ENCODE assay signal across 19 cellular contexts in genomic region chr2:2788076-2788475, GRCh38.
DNase-seq lines count a peak whose midpoint lies in the region; ATAC-seq and TF ChIP-seq lines count a peak whose summit lies in the region.
"Had no signal": no experiment of that assay in that cellular context is flagged by ENCODE, and none has a peak within 500 bp of the region (broad histone marks: within the 10 kb centered on the region; RNA-seq: fewer than 3 reads in every experiment).

No MANE protein-coding gene starts in this region.

- no peak overlapping the region for H3K27ac Mint-ChIP-seq in effector memory CD8-positive, alpha-beta T cell
- H3K27ac Mint-ChIP-seq: activated CD4-positive, alpha-beta T cell treated with anti-CD3 and anti-CD28 coated beads, Interleukin-2, amount 10 ng/mL, durations not matched to agents 7 days and 5 days; activated naive CD8-positive, alpha-beta T cell treated with anti-CD3 and anti-CD28 coated beads for 36 hours had no signal

- no peak overlapping the region for H3K27ac ChIP-seq in Karpas-422 (ENCODE audit: low read length)
- no peak overlapping the region for H3K27ac ChIP-seq in iPS-18a (ENCODE audit: low read length)
- no peak overlapping the region for H3K27ac ChIP-seq in testis
- H3K27ac ChIP-seq: dorsolateral prefrontal cortex, left lung, skin epidermis had no signal

- no peaks in the 10 kb centered on the region for H3K27me3 ChIP-seq in Karpas-422 (ENCODE audit: low read length)
- no peaks in the 10 kb centered on the region for H3K27me3 ChIP-seq in iPS-18a (ENCODE audit: control insufficient read depth, insufficient read depth, low read length)
- H3K27me3 ChIP-seq in testis, result no peaks in the 10 kb centered on the region

- H3K9me2 ChIP-seq in Karpas-422 (replicated peaks; ENCODE audit: insufficient read depth, low read length), result no peaks in the 10 kb centered on the region
- H3K9me2 ChIP-seq: SK-N-SH had no signal

- 0 out of 2 replicates have a peak overlapping the region, but pooled peaks have one; percentile 18 for H2AFZ ChIP-seq in Karpas-422 (ENCODE audit: low read length)

- no peak for TF ChIP-seq CTCF in testis (IDR thresholded peaks at IDR 0.05)

- H3K9ac ChIP-seq in Karpas-422 (ENCODE audit: low read length), result 0 out of 2 replicates have a peak overlapping the region, but pooled peaks have one; percentile 16
- H3K9ac ChIP-seq in iPS-18a (ENCODE audit: low read length), result no peak overlapping the region
- H3K9ac ChIP-seq: SK-N-SH had no signal

- no peaks in the 10 kb centered on the region for H3K36me3 ChIP-seq in Karpas-422 (ENCODE audit: insufficient read depth, low read length)
- no peaks in the 10 kb centered on the region for H3K36me3 ChIP-seq in iPS-18a (ENCODE audit: control insufficient read depth, low read depth, low read length)
- no peaks in the 10 kb centered on the region for H3K36me3 ChIP-seq in testis (ENCODE audit: low read depth, missing control alignments)
- H3K36me3 ChIP-seq: left lung had no signal

- H3K9me3 ChIP-seq in Karpas-422 (ENCODE audit: low read length), result no peaks in the 10 kb centered on the region
- no peaks in the 10 kb centered on the region for H3K9me3 ChIP-seq in iPS-18a (ENCODE audit: control insufficient read depth, low read depth, low read length)
- H3K9me3 ChIP-seq in testis, result no peaks in the 10 kb centered on the region
- H3K9me3 ChIP-seq: left lung, SK-N-SH had no signal

- peaks cover 18 to 47% of the 10 kb centered on the region in 2 donors for H3K27me3 Mint-ChIP-seq in effector memory CD8-positive, alpha-beta T cell
- H3K27me3 Mint-ChIP-seq in activated T-cell treated with anti-CD3 and anti-CD28 coated beads, Interleukin-2, amount 50 U/mL, for 4 hours (ENCODE audit: low read depth), result peaks cover 7% of the 10 kb centered on the region
- H3K27me3 Mint-ChIP-seq: activated CD4-positive, alpha-beta T cell treated with anti-CD3 and anti-CD28 coated beads, Interleukin-2, amount 10 ng/mL, durations not matched to agents 7 days and 5 days had no signal

- H3K9me3 Mint-ChIP-seq in effector memory CD8-positive, alpha-beta T cell, result peaks cover 3 to 7% of the 10 kb centered on the region in 2 donors
- H3K9me3 Mint-ChIP-seq in activated T-cell treated with anti-CD3 and anti-CD28 coated beads, Interleukin-2, amount 50 U/mL, for 4 hours, result peaks cover 4% of the 10 kb centered on the region
- H3K9me3 Mint-ChIP-seq: activated CD4-positive, alpha-beta T cell treated with anti-CD3 and anti-CD28 coated beads, Interleukin-2, amount 10 ng/mL, durations not matched to agents 7 days and 5 days; activated naive CD8-positive, alpha-beta T cell treated with anti-CD3 and anti-CD28 coated beads for 36 hours had no signal

- no peak overlapping the region for H3K4me3 Mint-ChIP-seq in effector memory CD8-positive, alpha-beta T cell
- H3K4me3 Mint-ChIP-seq in activated T-cell treated with anti-CD3 and anti-CD28 coated beads, Interleukin-2, amount 50 U/mL, for 4 hours, result no peak overlapping the region
- H3K4me3 Mint-ChIP-seq: activated CD4-positive, alpha-beta T cell treated with anti-CD3 and anti-CD28 coated beads, Interleukin-2, amount 10 ng/mL, durations not matched to agents 7 days and 5 days; activated naive CD8-positive, alpha-beta T cell treated with anti-CD3 and anti-CD28 coated beads for 36 hours had no signal

- no peaks in the 10 kb centered on the region for H4K20me1 ChIP-seq in Karpas-422 (ENCODE audit: insufficient read depth, low read depth, low read length)

- no peak for TF ChIP-seq POLR2A in testis (IDR thresholded peaks at IDR 0.05)

- H3K79me2 ChIP-seq in Karpas-422 (ENCODE audit: low read length), result no peaks in the 10 kb centered on the region

- no peaks in the 10 kb centered on the region for H3K4me1 Mint-ChIP-seq in effector memory CD8-positive, alpha-beta T cell (ENCODE audit: low read depth in 2 of 2)
- no peaks in the 10 kb centered on the region for H3K4me1 Mint-ChIP-seq in activated T-cell treated with anti-CD3 and anti-CD28 coated beads, Interleukin-2, amount 50 U/mL, for 4 hours (ENCODE audit: low read depth)
- H3K4me1 Mint-ChIP-seq: activated CD4-positive, alpha-beta T cell treated with anti-CD3 and anti-CD28 coated beads, Interleukin-2, amount 10 ng/mL, durations not matched to agents 7 days and 5 days; activated naive CD8-positive, alpha-beta T cell treated with anti-CD3 and anti-CD28 coated beads for 36 hours had no signal

- H3K4me2 ChIP-seq in Karpas-422 (ENCODE audit: low read depth, low read length, poor library complexity, severe bottlenecking), result peak overlapping the region; percentile 31
- H3K4me2 ChIP-seq: SK-N-SH had no signal

- H3K4me3 ChIP-seq in Karpas-422 (ENCODE audit: low read length), result no peak overlapping the region
- H3K4me3 ChIP-seq in iPS-18a (ENCODE audit: low read length), result peak overlapping the region; percentile 9
- H3K4me3 ChIP-seq in testis, result no peak overlapping the region
- H3K4me3 ChIP-seq: dorsolateral prefrontal cortex, left lung, skin epidermis had no signal

- H3K36me3 Mint-ChIP-seq in effector memory CD8-positive, alpha-beta T cell (ENCODE audit: insufficient read depth), result no peaks in the 10 kb centered on the region
- H3K36me3 Mint-ChIP-seq in activated T-cell treated with anti-CD3 and anti-CD28 coated beads, Interleukin-2, amount 50 U/mL, for 4 hours (ENCODE audit: insufficient read depth), result no peaks in the 10 kb centered on the region
- H3K36me3 Mint-ChIP-seq: activated naive CD8-positive, alpha-beta T cell treated with anti-CD3 and anti-CD28 coated beads for 36 hours had no signal

- DNase-seq in DMS79 treated with DMSO at 0.1 percent for 48 hours (lab: John Stamatoyannopoulos, UW), result peak; percentile 99
- peak; percentile 45 for DNase-seq in Karpas-422
- DNase-seq in NCI-H524 (lab: John Stamatoyannopoulos, UW), result peak; percentile 43 to 85
- no peak for DNase-seq in effector memory CD8-positive, alpha-beta T cell
- no peak for DNase-seq in activated T-cell treated with anti-CD3 and anti-CD28 coated beads, Interleukin-2, amount 50 U/mL, for 4 hours
- DNase-seq in testis, result no peak
- no peak for DNase-seq in COLO829 (ENCODE audit: low spot score)
- DNase-seq: activated CD4-positive, alpha-beta T cell treated with anti-CD3 and anti-CD28 coated beads, Interleukin-2, amount 10 ng/mL, durations not matched to agents 7 days and 5 days; activated naive CD8-positive, alpha-beta T cell treated with anti-CD3 and anti-CD28 coated beads for 36 hours; activated T-cell treated with anti-CD3 and anti-CD28 coated beads for 4 hours; AML-193; left lung; stimulated activated CD4-positive, alpha-beta T cell treated with anti-CD3 and anti-CD28 coated beads, Interleukin-4, amount 100 ng/mL, for 4 hours had no signal

- ATAC-seq in effector memory CD8-positive, alpha-beta T cell (replicated peaks), result no peak
- ATAC-seq in activated T-cell treated with anti-CD3 and anti-CD28 coated beads, Interleukin-2, amount 50 U/mL, for 4 hours, result no peak
- ATAC-seq: HCT116, left lung, Panc1 had no signal

- intact Hi-C loops in testis (cut with DNase I; ENCODE audit: low total_unique reads), result no loop called here

- H3K4me1 ChIP-seq in Karpas-422 (ENCODE audit: low read length) (peaks cover 18% of the 10 kb centered on the region), iPS-18a (ENCODE audit: control insufficient read depth, low read depth, low read length) (peaks cover 21% of the 10 kb centered on the region), testis (no peaks in the 10 kb centered on the region)
- H3K4me1 ChIP-seq: left lung had no signal

- WGBS in testis, 2 donors, result 83 to 89% methylated on average over 3 of the region's 3 CpGs

Comparison
In these comparisons a context has a peak if more than half of its experiments do, and no peak if none do; other contexts are left out.
1. DNase-seq: peak in DMS79 treated with DMSO at 0.1 percent for 48 hours (single experiment), Karpas-422 (single experiment) and NCI-H524 (2 of 2); none in effector memory CD8-positive, alpha-beta T cell (0 of 3), activated T-cell treated with anti-CD3 and anti-CD28 coated beads, Interleukin-2, amount 50 U/mL, for 4 hours (single experiment), testis (single experiment) and COLO829 (single experiment).